27 cellular contexts compared by ENCODE assay signal in genomic region chr13:24194447-24194846, GRCh38. TPM values are rescaled to one million over a fixed set of nuclear protein-coding genes. Genes with fewer than 3 reads are reported as not detected.
DNase-seq lines count a peak whose midpoint lies in the region; ATAC-seq, FAIRE-seq and TF ChIP-seq lines count a peak whose summit lies in the region.
"Had no signal": no experiment of that assay in that cellular context is flagged by ENCODE, and none has a peak within 500 bp of the region (broad histone marks: within the 10 kb centered on the region; RNA-seq: fewer than 3 reads in every experiment).

No MANE protein-coding gene starts in this region.

- H3K27me3 ChIP-seq in liver (ENCODE audit: control insufficient read depth in 4 of 4, insufficient read depth in 4 of 4, low read length in 3 of 4), result no peaks in the 10 kb centered on the region
- H3K27me3 ChIP-seq in HepG2 (ENCODE audit: control insufficient read depth in 1 of 2, insufficient read depth in 2 of 2, low read length in 2 of 2), result no peaks in the 10 kb centered on the region
- H3K27me3 ChIP-seq in esophagus muscularis mucosa, result no peaks in the 10 kb centered on the region
- no peaks in the 10 kb centered on the region for H3K27me3 ChIP-seq in hepatocyte
- H3K27me3 ChIP-seq: MG63, SJCRH30 had no signal

- H3K9me2 ChIP-seq in hepatocyte (replicated peaks; ENCODE audit: insufficient read depth), result no peaks in the 10 kb centered on the region

- H3K79me2 ChIP-seq in HepG2 (ENCODE audit: insufficient read depth, low read length), result peaks cover 8% of the 10 kb centered on the region
- H3K79me2 ChIP-seq in hepatocyte, result peaks cover 17% of the 10 kb centered on the region

- H3K4me2 ChIP-seq in HepG2 (ENCODE audit: low read depth, low read length) (no peak overlapping the region), hepatocyte (no peak overlapping the region)
- H3K4me2 ChIP-seq: PC-9 had no signal

- no peak for DNase-seq in HepG2 (ENCODE audit: low spot score)
- DNase-seq in esophagus muscularis mucosa (ENCODE audit: extremely low spot score), result peak; percentile 55
- DNase-seq in GM20000 (ENCODE audit: low spot score), result no peak
- DNase-seq in activated naive CD4-positive, alpha-beta T cell treated with anti-CD3 and anti-CD28 coated beads, Interleukin-2, amount 50 U/mL, for 72 hours (ENCODE audit: low spot score in 2 of 2), result no peak
- no peak for DNase-seq in hepatocyte (ENCODE audit: low spot score)
- DNase-seq: 8988T; ACHN; CD4-positive, CD25-positive, alpha-beta regulatory T cell; HCEC 1CT; KBM-7; MG63; NCI-H1105 treated with DMSO at 0.1 percent for 48 hours; NCI-H146; NCI-H1930; NCI-H446 treated with DMSO at 0.1 percent for 48 hours; NCI-H526; NCI-H82; NK-92 treated with Interleukin-12 subunit alpha and Interleukin-12 subunit beta, amount 100 ng/mL, for 24 hours; PC-9; SJCRH30 had no signal

- no peaks in the 10 kb centered on the region for H3K9me3 ChIP-seq in liver (ENCODE audit: control insufficient read depth in 4 of 4, low read length in 3 of 4)
- H3K9me3 ChIP-seq in HepG2 (ENCODE audit: low read length), result no peaks in the 10 kb centered on the region
- H3K9me3 ChIP-seq in esophagus muscularis mucosa, result no peaks in the 10 kb centered on the region
- no peaks in the 10 kb centered on the region for H3K9me3 ChIP-seq in hepatocyte (ENCODE audit: low read depth)
- H3K9me3 ChIP-seq: MG63 had no signal

- H3K27me3 Mint-ChIP-seq in nephron (ENCODE audit: low read depth), result no peaks in the 10 kb centered on the region

- H3K27ac Mint-ChIP-seq in nephron, result peak overlapping the region; percentile 35 to 73 (median 58)
- no peak overlapping the region for H3K27ac Mint-ChIP-seq in activated naive CD4-positive, alpha-beta T cell treated with anti-CD3 and anti-CD28 coated beads, Interleukin-2, amount 50 U/mL, for 72 hours
- H3K27ac Mint-ChIP-seq: CD4-positive, CD25-positive, alpha-beta regulatory T cell had no signal

- H3K9ac ChIP-seq in liver (ENCODE audit: low read depth in 1 of 2, low read length in 2 of 2) (no peak overlapping the region), HepG2 (ENCODE audit: insufficient read depth, low read depth, low read length) (no peak overlapping the region)

- BruUV-seq in HepG2 (replicated peaks; lab: Mats Ljungman, UMichigan), result no TSS peak

- H2AFZ ChIP-seq in HepG2 (ENCODE audit: low read length), result no peak overlapping the region
- no peak overlapping the region for H2AFZ ChIP-seq in hepatocyte
- H2AFZ ChIP-seq: PC-9 had no signal

- intact Hi-C loops in HepG2 (cut with micrococcal nuclease; ENCODE audit: unreplicated experiment) (no loop called here), esophagus muscularis mucosa (cut with DNase I) (no loop called here)

- H3K9me3 Mint-ChIP-seq in nephron, result no peaks in the 10 kb centered on the region
- H3K9me3 Mint-ChIP-seq in activated naive CD4-positive, alpha-beta T cell treated with anti-CD3 and anti-CD28 coated beads, Interleukin-2, amount 50 U/mL, for 72 hours, result no peaks in the 10 kb centered on the region

- no peak for TF ChIP-seq CTCF in liver (IDR thresholded peaks at IDR 0.05; ENCODE audit: low read depth, low read length, missing input control)
- TF ChIP-seq CTCF in HepG2 (CRISPR knock-in tag; IDR thresholded peaks at IDR 0.05), result no peak
- TF ChIP-seq CTCF in esophagus muscularis mucosa (IDR thresholded peaks at IDR 0.05), result no peak
- TF ChIP-seq CTCF in nephron (IDR thresholded peaks at IDR 0.05; ENCODE audit: unreplicated experiment in 3 of 3), result no peak
- no peak for TF ChIP-seq CTCF in GM20000 (IDR thresholded peaks at IDR 0.05; ENCODE audit: extremely low read depth, missing control alignments)
- TF ChIP-seq CTCF in hepatocyte (IDR thresholded peaks at IDR 0.05; ENCODE audit: poor library complexity), result no peak

- H3K27ac ChIP-seq in liver (ENCODE audit: low read depth in 1 of 2, low read length in 2 of 2), result peak overlapping the region; percentile 25 to 60
- no peak overlapping the region for H3K27ac ChIP-seq in HepG2 (ENCODE audit: extremely low read length, insufficient read depth, low read length)
- H3K27ac ChIP-seq in esophagus muscularis mucosa (replicated peaks in 1 of 4), result no peak overlapping the region
- H3K27ac ChIP-seq in hepatocyte, result no peak overlapping the region
- H3K27ac ChIP-seq: PC-9, SJCRH30 had no signal

- ATAC-seq in HepG2 (no peak), HG02763 (IDR thresholded peaks at IDR 0.05; ENCODE audit: unreplicated experiment) (no peak)
- ATAC-seq in activated naive CD4-positive, alpha-beta T cell treated with anti-CD3 and anti-CD28 coated beads, Interleukin-2, amount 50 U/mL, for 72 hours, result no peak
- ATAC-seq: Right ventricle myocardium inferior, SK-N-SH treated with all-trans-retinoic acid at 6 μM for 48 hours had no signal

- no peak for TF ChIP-seq RAD21 in liver (IDR thresholded peaks at IDR 0.05)
- TF ChIP-seq RAD21 in HepG2 (CRISPR knock-in tag; IDR thresholded peaks at IDR 0.05), result no peak

- H3K36me3 Mint-ChIP-seq in nephron (ENCODE audit: low read depth), result peaks cover 11% of the 10 kb centered on the region
- H3K36me3 Mint-ChIP-seq in activated naive CD4-positive, alpha-beta T cell treated with anti-CD3 and anti-CD28 coated beads, Interleukin-2, amount 50 U/mL, for 72 hours, result no peaks in the 10 kb centered on the region
- H3K36me3 Mint-ChIP-seq: CD4-positive, CD25-positive, alpha-beta regulatory T cell had no signal

- peaks cover 2 to 41% (median 23%) of the 10 kb centered on the region in 4 donors for H3K4me1 ChIP-seq in liver (ENCODE audit: control insufficient read depth in 4 of 4, insufficient read depth in 4 of 4, low read length in 3 of 4)
- peaks cover 26% of the 10 kb centered on the region for H3K4me1 ChIP-seq in HepG2 (ENCODE audit: insufficient read depth, low read length)
- no peaks in the 10 kb centered on the region for H3K4me1 ChIP-seq in esophagus muscularis mucosa
- H3K4me1 ChIP-seq in hepatocyte (ENCODE audit: insufficient read depth), result peaks cover 6% of the 10 kb centered on the region
- H3K4me1 ChIP-seq: SJCRH30 had no signal

- no peak overlapping the region for H3K4me3 Mint-ChIP-seq in nephron
- H3K4me3 Mint-ChIP-seq: CD4-positive, CD25-positive, alpha-beta regulatory T cell had no signal

- in situ Hi-C loops in HepG2 (cut with HindIII; ENCODE audit: extremely low pct_ligation_motif_present, low pct_unique_long_range_greater_than_20kb), result no loop called here

- 73% methylated on average over 8 of the region's 8 CpGs for WGBS in liver
- 100% methylated on average over 8 of the region's 8 CpGs for WGBS in HepG2 (ENCODE audit: low lambda C conversion rate)
- 94% methylated on average over 8 of the region's 8 CpGs for whole genome bisulfite sequencing in esophagus muscularis mucosa
- 71% methylated on average over 8 of the region's 8 CpGs for WGBS in hepatocyte (ENCODE audit: low lambda C conversion rate, missing lambda C conversion rate)

- CTCF ChIA-PET in HepG2 (lab: Yijun Ruan, JAX; ENCODE audit: low intra/inter-chr PET ratio, low total read pairs), result no interaction called here

- TF ChIP-seq POLR2A in HepG2 (IDR thresholded peaks at IDR 0.05; ENCODE audit: insufficient read depth in 1 of 2, low read depth in 2 of 2, low read length in 2 of 2) (no peak), esophagus muscularis mucosa (IDR thresholded peaks at IDR 0.05; ENCODE audit: low read depth) (no peak)

- FAIRE-seq in HepG2 (lab: Jason Lieb, UNC), result no peak
- FAIRE-seq: D721Med, H1 had no signal

- POLR2A ChIA-PET in HepG2 (lab: Yijun Ruan, JAX), result interaction anchor here (1.2 kb wide), 1 partner anchor 11 kb away, joined by 3 read pairs; no protein-coding TSS in a partner anchor

- H3K36me3 ChIP-seq in liver (ENCODE audit: control insufficient read depth in 4 of 4, insufficient read depth in 3 of 4, low read depth in 1 of 4, low read length in 3 of 4), result no peaks in the 10 kb centered on the region
- H3K36me3 ChIP-seq in HepG2 (replicated peaks in 1 of 2; ENCODE audit: control insufficient read depth in 1 of 2, insufficient read depth in 2 of 2, low read length in 2 of 2), result no peaks in the 10 kb centered on the region; a peak in 1 of 5 replicates
- no peaks in the 10 kb centered on the region for H3K36me3 ChIP-seq in esophagus muscularis mucosa
- no peaks in the 10 kb centered on the region for H3K36me3 ChIP-seq in hepatocyte (replicated peaks; ENCODE audit: insufficient read depth, low read depth)
- H3K36me3 ChIP-seq: MG63 had no signal

- H4K20me1 ChIP-seq in HepG2 (ENCODE audit: insufficient read depth, low read length), result 0 out of 2 replicates have a peak, but pooled peaks cover 3% of the 10 kb centered on the region
- no peaks in the 10 kb centered on the region for H4K20me1 ChIP-seq in hepatocyte (ENCODE audit: insufficient read depth, poor library complexity, severe bottlenecking)

- H3K4me3 ChIP-seq in liver (ENCODE audit: low read depth in 1 of 3, low read length in 3 of 3), result no peak overlapping the region
- no peak overlapping the region for H3K4me3 ChIP-seq in HepG2 (replicated peaks in 1 of 3; ENCODE audit: insufficient read depth in 1 of 3, low read depth in 2 of 3, low read length in 3 of 3)
- no peak overlapping the region for H3K4me3 ChIP-seq in esophagus muscularis mucosa
- H3K4me3 ChIP-seq in hepatocyte, result no peak overlapping the region
- H3K4me3 ChIP-seq: MG63, PC-9, SJCRH30 had no signal

- no peak for TF ChIP-seq EP300 in HepG2 (IDR thresholded peaks at IDR 0.05; ENCODE audit: low read depth in 2 of 2, low read length in 2 of 2)
- no peak for TF ChIP-seq EP300 in HepG2 (CRISPR knock-in tag; IDR thresholded peaks at IDR 0.05; ENCODE audit: borderline replicate concordance)
- no peak for TF ChIP-seq EP300 in esophagus muscularis mucosa (IDR thresholded peaks at IDR 0.05)

- no peaks in the 10 kb centered on the region for H3K4me1 Mint-ChIP-seq in nephron

RNA-seq across cellular contexts. Expression of gene SPATA13, which starts 33.9 kb away (rescaled TPM):
- total RNA-seq in liver, result 10 to 100 TPM; 16.7 to 57.6 TPM
- 10 to 100 TPM in 1 of 2 donors, 1 to 10 TPM in 1; 10.0 to 24.1 TPM for polyA plus RNA-seq in liver
- 11.3 and 13.7 TPM in 2 replicates for total RNA-seq in HepG2 (2016; rRNA removed; fragmentation: Illumina TruSeq; extraction: Trizol)
- total RNA-seq in HepG2 (2016; cell fraction: cytosol; rRNA removed; fragmentation: Illumina TruSeq; extraction: Trizol; ENCODE audit: low read depth), result 11.8 and 12.8 TPM in 2 replicates
- total RNA-seq in HepG2 (2016; cell fraction: insoluble cytoplasmic fraction; rRNA removed; fragmentation: Illumina TruSeq; extraction: Trizol), result 10.7 and 11.9 TPM in 2 replicates
- 14.0 and 14.4 TPM in 2 replicates for total RNA-seq in HepG2 (2016; cell fraction: membrane; rRNA removed; fragmentation: Illumina TruSeq; extraction: Trizol)
- total RNA-seq in HepG2 (2016; cell fraction: nucleus; rRNA removed; fragmentation: Illumina TruSeq; extraction: Trizol), result 14.8 and 20.6 TPM in 2 replicates
- polyA plus RNA-seq in HepG2 (2011; rRNA removed), result 11.9 and 14.2 TPM in 2 replicates
- polyA plus RNA-seq in HepG2 (2011; cell fraction: cytosol; rRNA removed), result 7.6 and 7.8 TPM in 2 replicates
- 16.9 and 19.6 TPM in 2 replicates for polyA plus RNA-seq in HepG2 (2011; cell fraction: nucleus; rRNA removed)
- 9.0 and 12.6 TPM in 2 replicates for polyA plus RNA-seq in HepG2 (2012)
- 0.14 and 0.44 TPM in 2 replicates for polyA plus RNA-seq in HepG2 (2016; cell fraction: cytosol; fragmentation: Illumina TruSeq; extraction: Trizol; ENCODE audit: low read depth)
- polyA plus RNA-seq in HepG2 (2016; cell fraction: insoluble cytoplasmic fraction; fragmentation: Illumina TruSeq; extraction: Trizol; ENCODE audit: low read depth), result 8.3 and 9.4 TPM in 2 replicates
- 1.0 and 1.1 TPM in 2 replicates for polyA plus RNA-seq in HepG2 (2016; cell fraction: membrane; fragmentation: Illumina TruSeq; extraction: Trizol; ENCODE audit: low read depth)
- 19.2 and 24.3 TPM in 2 replicates for polyA plus RNA-seq in HepG2 (2016; cell fraction: nucleus; fragmentation: Illumina TruSeq; extraction: Trizol; ENCODE audit: insufficient read depth, low read depth)
- polyA minus RNA-seq in HepG2 (2011; rRNA and poly(A)+ RNA removed; ENCODE audit: low replicate concordance), result 7.6 and 24.7 TPM in 2 replicates
- 12.2 and 13.8 TPM in 2 replicates for polyA minus RNA-seq in HepG2 (2011; cell fraction: cytosol; rRNA and poly(A)+ RNA removed)
- 33.6 and 33.8 TPM in 2 replicates for polyA minus RNA-seq in HepG2 (2011; cell fraction: nucleus; rRNA and poly(A)+ RNA removed)
- 10 to 100 TPM in 3 of 4 donors, 1 to 10 TPM in 1; 9.1 to 21.6 (median 17.1) TPM for total RNA-seq in esophagus muscularis mucosa
- total RNA-seq in activated naive CD4-positive, alpha-beta T cell treated with anti-CD3 and anti-CD28 coated beads, Interleukin-2, amount 50 U/mL, for 72 hours, result 10 to 100 TPM; 43.9 to 65.0 TPM
- 9.6 and 19.4 TPM in 2 replicates for total RNA-seq in hepatocyte
- polyA plus RNA-seq in hepatocyte, result 12.4 and 12.9 TPM in 2 replicates

Comparison
In these comparisons a context has a peak if more than half of its experiments do, and no peak if none do; other contexts are left out.
1. H3K27ac ChIP-seq: peak in liver (2 of 2); none in HepG2 (single experiment), esophagus muscularis mucosa (0 of 4) and hepatocyte (single experiment).
2. H3K27ac Mint-ChIP-seq: peak in nephron (3 of 3); none in activated naive CD4-positive, alpha-beta T cell treated with anti-CD3 and anti-CD28 coated beads, Interleukin-2, amount 50 U/mL, for 72 hours (0 of 2).